ENCODE assay signal across 12 cellular contexts in genomic region chr2:151729837-151730236, GRCh38. TPM values are rescaled to one million over a fixed set of nuclear protein-coding genes. Genes with fewer than 3 reads are reported as not detected.
A peak's percentile ranks its signal among the peaks of the same experiment; 100 is the strongest.
DNase-seq lines count a peak whose midpoint lies in the region; ATAC-seq, FAIRE-seq and TF ChIP-seq lines count a peak whose summit lies in the region.
"Had no signal": no experiment of that assay in that cellular context is flagged by ENCODE, and none has a peak within 500 bp of the region (broad histone marks: within the 10 kb centered on the region; RNA-seq: fewer than 3 reads in every experiment).

No MANE protein-coding gene starts in this region.

- H3K9me3 ChIP-seq in astrocyte (ENCODE audit: insufficient read depth, low read depth, low read length), result no peaks in the 10 kb centered on the region

- no peak overlapping the region for H3K27ac ChIP-seq in astrocyte (ENCODE audit: low read depth, low read length)

- peak overlapping the region; percentile 4 for H3K27ac Mint-ChIP-seq in astrocyte (ENCODE audit: unreplicated experiment)
- H3K27ac Mint-ChIP-seq in stimulated activated memory B cell treated with anti-CD40 and anti-IgM and Interleukin-4, amounts not matched to agents 10 μg/mL and 1 μg/mL and 100 μg/mL, for 72 hours, result peak overlapping the region; percentile 74
- H3K27ac Mint-ChIP-seq: naive thymus-derived CD4-positive, alpha-beta T cell had no signal

- no peaks in the 10 kb centered on the region for H3K9me3 Mint-ChIP-seq in astrocyte (ENCODE audit: unreplicated experiment)
- no peaks in the 10 kb centered on the region for H3K9me3 Mint-ChIP-seq in stimulated activated memory B cell treated with anti-CD40 and anti-IgM and Interleukin-4, amounts not matched to agents 10 μg/mL and 1 μg/mL and 100 μg/mL, for 72 hours
- H3K9me3 Mint-ChIP-seq: naive thymus-derived CD4-positive, alpha-beta T cell had no signal

- H3K4me3 ChIP-seq in astrocyte (ENCODE audit: insufficient read depth, low read depth, low read length), result no peak overlapping the region

- H3K4me3 Mint-ChIP-seq in astrocyte (ENCODE audit: unreplicated experiment), result no peak overlapping the region
- H3K4me3 Mint-ChIP-seq in stimulated activated memory B cell treated with anti-CD40 and anti-IgM and Interleukin-4, amounts not matched to agents 10 μg/mL and 1 μg/mL and 100 μg/mL, for 72 hours, result peak overlapping the region; percentile 2
- H3K4me3 Mint-ChIP-seq: naive thymus-derived CD4-positive, alpha-beta T cell had no signal

- H3K36me3 ChIP-seq in astrocyte (ENCODE audit: insufficient read depth, low read length), result no peaks in the 10 kb centered on the region

- H3K9ac ChIP-seq in astrocyte (ENCODE audit: low read length), result no peak overlapping the region

- H3K79me2 ChIP-seq in astrocyte (ENCODE audit: insufficient read depth, low read length), result no peaks in the 10 kb centered on the region

- H3K27me3 Mint-ChIP-seq in astrocyte (ENCODE audit: low read depth, unreplicated experiment), result no peaks in the 10 kb centered on the region
- H3K27me3 Mint-ChIP-seq in stimulated activated memory B cell treated with anti-CD40 and anti-IgM and Interleukin-4, amounts not matched to agents 10 μg/mL and 1 μg/mL and 100 μg/mL, for 72 hours, result no peaks in the 10 kb centered on the region

- no peak for TF ChIP-seq CTCF in astrocyte (IDR thresholded peaks at IDR 0.05; ENCODE audit: insufficient read depth, low read depth, low read length)

- no peaks in the 10 kb centered on the region for H3K4me1 ChIP-seq in astrocyte (ENCODE audit: insufficient read depth, low read length)

- DNase-seq in astrocyte (ENCODE audit: low read depth) (no peak), NCI-H2081 (lab: John Stamatoyannopoulos, UW) (no peak), islet precursor cell (no peak)
- DNase-seq: activated effector memory CD4-positive, alpha-beta T cell treated with Interleukin-2 at 50 U/mL for 16 hours; DMS 273 treated with DMSO at 0.1 percent for 48 hours; left ventricle myocardium superior; naive thymus-derived CD4-positive, alpha-beta T cell; NCI-H1048 had no signal

- no peaks in the 10 kb centered on the region for H3K36me3 Mint-ChIP-seq in astrocyte (ENCODE audit: low read depth, unreplicated experiment)
- no peaks in the 10 kb centered on the region for H3K36me3 Mint-ChIP-seq in stimulated activated memory B cell treated with anti-CD40 and anti-IgM and Interleukin-4, amounts not matched to agents 10 μg/mL and 1 μg/mL and 100 μg/mL, for 72 hours

- no peak overlapping the region for H3K4me2 ChIP-seq in astrocyte (ENCODE audit: low read length)

- H3K4me1 Mint-ChIP-seq in astrocyte (ENCODE audit: low read depth, unreplicated experiment), result peaks cover 8% of the 10 kb centered on the region
- H3K4me1 Mint-ChIP-seq in stimulated activated memory B cell treated with anti-CD40 and anti-IgM and Interleukin-4, amounts not matched to agents 10 μg/mL and 1 μg/mL and 100 μg/mL, for 72 hours, result peaks cover 26% of the 10 kb centered on the region

- no peak for FAIRE-seq in astrocyte (lab: Jason Lieb, UNC)

- no peaks in the 10 kb centered on the region for H4K20me1 ChIP-seq in astrocyte (ENCODE audit: insufficient read depth, low read length)

- no peaks in the 10 kb centered on the region for H3K27me3 ChIP-seq in astrocyte (ENCODE audit: insufficient read depth, low read length)

- H2AFZ ChIP-seq in astrocyte (ENCODE audit: low read depth, low read length), result no peak overlapping the region

- peak; percentile 31 for ATAC-seq in GM21367 (IDR thresholded peaks at IDR 0.05; ENCODE audit: unreplicated experiment)
- ATAC-seq in HG02852 (IDR thresholded peaks at IDR 0.05; ENCODE audit: unreplicated experiment), result peak; percentile 30
- ATAC-seq in stimulated activated memory B cell treated with anti-CD40 and anti-IgM and Interleukin-4, amounts not matched to agents 10 μg/mL and 1 μg/mL and 100 μg/mL, for 72 hours, result peak; percentile 67
- no peak for ATAC-seq in GM19324 (IDR thresholded peaks at IDR 0.05; ENCODE audit: low FRiP score, unreplicated experiment)
- ATAC-seq: naive thymus-derived CD4-positive, alpha-beta T cell had no signal

RNA-seq across cellular contexts. Expression of gene NEB, which starts 4.4 kb away (rescaled TPM):
- total RNA-seq in astrocyte, result 0.82 and 0.94 TPM in 2 replicates
